In genomic region chr1:239387304-239388231, GRCh38 we compare ENCODE assay signal across 8 cellular contexts. TPM values are rescaled to one million over a fixed set of nuclear protein-coding genes. Genes with fewer than 3 reads are reported as not detected.
DNase-seq lines count a peak whose midpoint lies in the region; ATAC-seq and TF ChIP-seq lines count a peak whose summit lies in the region.

No MANE protein-coding gene starts in this region.

- H3K4me3 ChIP-seq in thoracic aorta, result peak overlapping the region; percentile 68

- TF ChIP-seq CTCF in thoracic aorta (IDR thresholded peaks at IDR 0.05), result no peak

- H3K36me3 ChIP-seq in thoracic aorta, result no peaks in the 10 kb centered on the region

- H3K4me1 ChIP-seq in thoracic aorta (ENCODE audit: control insufficient read depth in 1 of 2, low read depth in 2 of 2), result peaks cover 7 to 19% of the 10 kb centered on the region in 2 donors

- ATAC-seq in thoracic aorta (ENCODE audit: insufficient number of reproducible peaks, low FRiP score, low read depth) (no peak), HG03442 (IDR thresholded peaks at IDR 0.05; ENCODE audit: unreplicated experiment) (no peak), HG03565 (IDR thresholded peaks at IDR 0.05; ENCODE audit: unreplicated experiment) (no peak)

- H3K36me3 Mint-ChIP-seq in activated naive CD8-positive, alpha-beta T cell, result no peaks in the 10 kb centered on the region

- H3K27ac Mint-ChIP-seq in activated naive CD8-positive, alpha-beta T cell, result no peak overlapping the region

- DNase-seq in activated CD4-positive, alpha-beta T cell treated with anti-CD3 and anti-CD28 coated beads for 48 hours, result peak; percentile 15
- no peak for DNase-seq in activated CD4-positive, alpha-beta T cell treated with anti-CD3 and anti-CD28 coated beads, Interleukin-2, amount 50 U/mL, for 1 hour
- peak; percentile 8 for DNase-seq in kidney tubule cell (ENCODE audit: low spot score)
- no peak for DNase-seq in thoracic aorta (ENCODE audit: low spot score)
- DNase-seq in NCI-H82 treated with DMSO at 0.1 percent for 48 hours (lab: John Stamatoyannopoulos, UW; ENCODE audit: unreplicated experiment), result no peak

- H3K9me3 ChIP-seq in thoracic aorta, result no peaks in the 10 kb centered on the region

- H3K27me3 Mint-ChIP-seq in activated naive CD8-positive, alpha-beta T cell, result peaks cover 42% of the 10 kb centered on the region

- H3K27ac ChIP-seq in thoracic aorta, result no peak overlapping the region

- H3K4me1 Mint-ChIP-seq in activated naive CD8-positive, alpha-beta T cell (ENCODE audit: low read depth), result peaks cover 26% of the 10 kb centered on the region

- no peaks in the 10 kb centered on the region for H3K27me3 ChIP-seq in thoracic aorta (replicated peaks; ENCODE audit: insufficient read depth)

- H3K4me3 Mint-ChIP-seq in activated naive CD8-positive, alpha-beta T cell, result peak overlapping the region; percentile 80

- H3K9me3 Mint-ChIP-seq in activated naive CD8-positive, alpha-beta T cell (ENCODE audit: low read depth), result no peaks in the 10 kb centered on the region

RNA-seq across cellular contexts. Expression of gene CHRM3, which starts 1.2 kb away (rescaled TPM):
- 1 to 10 TPM; 2.5 to 4.2 TPM for total RNA-seq in thoracic aorta

Comparison
In these comparisons a context has a peak if more than half of its experiments do, and no peak if none do; other contexts are left out.
1. DNase-seq: peak in activated CD4-positive, alpha-beta T cell treated with anti-CD3 and anti-CD28 coated beads for 48 hours (single experiment) and kidney tubule cell (single experiment); none in activated CD4-positive, alpha-beta T cell treated with anti-CD3 and anti-CD28 coated beads, Interleukin-2, amount 50 U/mL, for 1 hour (single experiment), thoracic aorta (single experiment) and NCI-H82 treated with DMSO at 0.1 percent for 48 hours (single experiment).